In genomic region chr18:6557052-6557451, GRCh38 we compare ENCODE assay signal across 1 cellular context.
TF ChIP-seq lines count a peak whose summit lies in the region.

No MANE protein-coding gene starts in this region.

TF ChIP-seq in SK-N-SH, 30 proteins besides CTCF, POLR2A, EP300 and RAD21 (continued from another document):
- TF ChIP-seq PBX3 (IDR thresholded peaks at IDR 0.05) = peak; percentile 40
